ENCODE assay signal across 20 cellular contexts in genomic region chr2:228086561-228086960, GRCh38.
"Had no signal": no experiment of that assay in that cellular context is flagged by ENCODE, and none has a peak within 500 bp of the region (broad histone marks: within the 10 kb centered on the region; RNA-seq: fewer than 3 reads in every experiment).

No MANE protein-coding gene starts in this region.

- DNase-seq: stimulated activated CD4-positive, alpha-beta T cell treated with anti-CD3 and anti-CD28 coated beads, Interleukin-2, amount 100 ng/mL, for 48 hours; stimulated activated CD4-positive, alpha-beta T cell treated with anti-CD3 and anti-CD28 coated beads, Interleukin-4, amount 100 ng/mL, for 1 hour; stimulated activated CD4-positive, alpha-beta T cell treated with anti-CD3 and anti-CD28 coated beads, Interleukin-4, amount 100 ng/mL, for 24 hours; stimulated activated CD4-positive, alpha-beta T cell treated with anti-CD3 and anti-CD28 coated beads, Interleukin-4, amount 100 ng/mL, for 4 hours; stimulated activated CD8-positive, alpha-beta memory T cell treated with anti-CD3 and anti-CD28 coated beads, Interleukin-4, amount 100 ng/mL, for 48 hours; stimulated activated naive B cell treated with anti-CD40 and anti-IgM and Interleukin-4, amounts not matched to agents 10 μg/mL and 1 μg/mL and 100 μg/mL, for 72 hours; stimulated activated naive CD4-positive, alpha-beta T cell; stimulated activated naive CD4-positive, alpha-beta T cell treated with Interleukin-2 at 50 U/mL for 16 hours; stimulated activated naive CD8-positive, alpha-beta T cell treated with anti-CD3 and anti-CD28 coated beads, Interleukin-15, amount 100 ng/mL, for 72 hours; stimulated activated naive CD8-positive, alpha-beta T cell treated with anti-CD3 and anti-CD28 coated beads, Interleukin-15, Interleukin-2, amounts not matched to agents 100 U/mL and 50 U/mL, for 24 hours; stomach; substantia nigra; testis; thyroid gland; tibial artery; transverse colon; trophoblast cell; upper lobe of left lung; upper lobe of right lung; uterus had no signal
